In genomic region chr6:130587778-130588520, GRCh38 we compare ENCODE assay signal across 18 cellular contexts.
DNase-seq lines count a peak whose midpoint lies in the region; ATAC-seq, FAIRE-seq and TF ChIP-seq lines count a peak whose summit lies in the region.
"Had no signal": no experiment of that assay in that cellular context is flagged by ENCODE, and none has a peak within 500 bp of the region (broad histone marks: within the 10 kb centered on the region; RNA-seq: fewer than 3 reads in every experiment).

No MANE protein-coding gene starts in this region.

- no peaks in the 10 kb centered on the region for H3K36me3 ChIP-seq in bronchial epithelial cell (ENCODE audit: control insufficient read depth, insufficient read depth, low read length)
- H3K36me3 ChIP-seq in kidney epithelial cell (ENCODE audit: control insufficient read depth, insufficient read depth, low read length) = no peaks in the 10 kb centered on the region
- no peaks in the 10 kb centered on the region for H3K36me3 ChIP-seq in mucosa of descending colon (ENCODE audit: low read depth)
- H3K36me3 ChIP-seq: cardiac muscle cell, tibial artery had no signal

- no peak overlapping the region for H3K4me3 Mint-ChIP-seq in activated naive CD4-positive, alpha-beta T cell treated with anti-CD3 and anti-CD28 coated beads, Interleukin-2, amount 10 ng/mL, durations not matched to agents 7 days and 5 days
- H3K4me3 Mint-ChIP-seq: activated CD8-positive, alpha-beta T cell treated with anti-CD3 and anti-CD28 coated beads for 36 hours had no signal

- H3K4me3 ChIP-seq in bronchial epithelial cell (ENCODE audit: low read depth, low read length) (no peak overlapping the region), kidney epithelial cell (ENCODE audit: low read depth, low read length) (no peak overlapping the region), mucosa of descending colon (no peak overlapping the region)
- H3K4me3 ChIP-seq: cardiac muscle cell, SK-N-MC, tibial artery had no signal

- TF ChIP-seq CTCF in bronchial epithelial cell (IDR thresholded peaks at IDR 0.05; ENCODE audit: insufficient read depth, low read length, severe bottlenecking) (no peak), kidney epithelial cell (IDR thresholded peaks at IDR 0.05; ENCODE audit: insufficient read depth, low read length, poor library complexity, severe bottlenecking) (no peak), mucosa of descending colon (IDR thresholded peaks at IDR 0.05) (no peak)

- peaks cover 17% of the 10 kb centered on the region for H3K4me1 Mint-ChIP-seq in activated naive CD4-positive, alpha-beta T cell treated with anti-CD3 and anti-CD28 coated beads, Interleukin-2, amount 10 ng/mL, durations not matched to agents 7 days and 5 days

- ATAC-seq in mucosa of descending colon (no peak), GM19035 (IDR thresholded peaks at IDR 0.05; ENCODE audit: unreplicated experiment) (no peak)
- ATAC-seq: activated CD8-positive, alpha-beta T cell treated with anti-CD3 and anti-CD28 coated beads for 36 hours; left lobe of liver had no signal

- FAIRE-seq in bronchial epithelial cell (lab: Jason Lieb, UNC) = no peak

- H3K36me3 Mint-ChIP-seq in activated naive CD4-positive, alpha-beta T cell treated with anti-CD3 and anti-CD28 coated beads, Interleukin-2, amount 10 ng/mL, durations not matched to agents 7 days and 5 days = peaks cover 6% of the 10 kb centered on the region

- DNase-seq in ELR (ENCODE audit: low read depth) = peak; percentile 98
- DNase-seq in NCI-H226 = peak; percentile 85
- peak; percentile 92 for DNase-seq in bronchial epithelial cell (ENCODE audit: low read depth)
- DNase-seq in kidney epithelial cell (ENCODE audit: low read depth) = peak; percentile 53
- DNase-seq in mucosa of descending colon = no peak
- no peak for DNase-seq in activated naive CD4-positive, alpha-beta T cell treated with anti-CD3 and anti-CD28 coated beads, Interleukin-2, amount 10 ng/mL, durations not matched to agents 7 days and 5 days
- DNase-seq in activated naive CD4-positive, alpha-beta T cell treated with Interleukin-2 at 50 U/mL for 16 hours = no peak
- DNase-seq: activated CD8-positive, alpha-beta T cell treated with anti-CD3 and anti-CD28 coated beads for 36 hours; effector CD4-positive, alpha-beta T cell; glutamatergic neuron; NCI-H1092; stimulated activated CD4-positive, alpha-beta T cell treated with anti-CD3 and anti-CD28 coated beads, Interleukin-2, amount 100 ng/mL, for 24 hours; stimulated activated CD8-positive, alpha-beta memory T cell treated with anti-CD3 and anti-CD28 coated beads, Interleukin-4, amount 100 ng/mL, for 48 hours; tibial artery had no signal

- intact Hi-C loops in mucosa of descending colon (cut with DNase I, micrococcal nuclease) = no loop called here

- CTCF ChIA-PET in activated naive CD4-positive, alpha-beta T cell treated with anti-CD3 and anti-CD28 coated beads, Interleukin-2, amount 10 ng/mL, durations not matched to agents 7 days and 5 days (lab: Charles Lee) = no interaction called here

- H3K27me3 Mint-ChIP-seq in activated naive CD4-positive, alpha-beta T cell treated with anti-CD3 and anti-CD28 coated beads, Interleukin-2, amount 10 ng/mL, durations not matched to agents 7 days and 5 days = no peaks in the 10 kb centered on the region
- H3K27me3 Mint-ChIP-seq: activated CD8-positive, alpha-beta T cell treated with anti-CD3 and anti-CD28 coated beads for 36 hours had no signal

- H3K4me1 ChIP-seq in mucosa of descending colon (ENCODE audit: low read depth) = no peaks in the 10 kb centered on the region
- H3K4me1 ChIP-seq: tibial artery had no signal

- H3K27ac Mint-ChIP-seq in activated naive CD4-positive, alpha-beta T cell treated with anti-CD3 and anti-CD28 coated beads, Interleukin-2, amount 10 ng/mL, durations not matched to agents 7 days and 5 days = no peak overlapping the region
- H3K27ac Mint-ChIP-seq: activated CD8-positive, alpha-beta T cell treated with anti-CD3 and anti-CD28 coated beads for 36 hours had no signal

- H3K9me3 Mint-ChIP-seq in activated naive CD4-positive, alpha-beta T cell treated with anti-CD3 and anti-CD28 coated beads, Interleukin-2, amount 10 ng/mL, durations not matched to agents 7 days and 5 days = peaks cover 18% of the 10 kb centered on the region

- no peaks in the 10 kb centered on the region for H3K9me3 ChIP-seq in mucosa of descending colon
- H3K9me3 ChIP-seq: tibial artery had no signal

- H3K27me3 ChIP-seq in bronchial epithelial cell (ENCODE audit: control insufficient read depth, insufficient read depth, low read length) (no peaks in the 10 kb centered on the region), kidney epithelial cell (ENCODE audit: control insufficient read depth, insufficient read depth, low read length) (no peaks in the 10 kb centered on the region)
- H3K27me3 ChIP-seq: cardiac muscle cell, tibial artery had no signal

Comparison
In these comparisons a context has a peak if more than half of its experiments do, and no peak if none do; other contexts are left out.
1. DNase-seq: peak in ELR (single experiment), NCI-H226 (single experiment), bronchial epithelial cell (single experiment) and kidney epithelial cell (single experiment); none in mucosa of descending colon (0 of 3), activated naive CD4-positive, alpha-beta T cell treated with anti-CD3 and anti-CD28 coated beads, Interleukin-2, amount 10 ng/mL, durations not matched to agents 7 days and 5 days (single experiment) and activated naive CD4-positive, alpha-beta T cell treated with Interleukin-2 at 50 U/mL for 16 hours (single experiment).